ENCODE assay signal across 9 cellular contexts in the genomic region with DNA sequence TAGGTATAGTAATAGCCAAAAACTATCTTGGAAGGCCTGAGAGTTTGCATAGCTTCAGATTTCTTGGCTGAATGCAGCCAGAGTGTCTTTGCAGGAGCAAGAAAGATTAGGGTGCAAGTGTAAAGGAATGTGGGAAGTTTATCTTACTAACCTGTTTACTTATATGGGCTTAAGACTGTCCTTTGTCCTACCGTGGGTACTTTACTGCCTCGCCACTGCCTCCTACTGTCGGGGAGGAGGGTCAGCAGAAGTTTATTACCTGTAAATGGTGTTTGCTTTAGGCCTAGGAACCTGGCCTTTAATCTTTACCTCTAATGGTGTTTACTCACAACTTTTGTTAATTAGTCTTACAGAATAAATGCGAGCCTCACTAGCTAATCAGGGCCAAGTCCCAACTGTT.
DNase-seq lines count a peak whose midpoint lies in the region; ATAC-seq and TF ChIP-seq lines count a peak whose summit lies in the region.
"Had no signal": no experiment of that assay in that cellular context is flagged by ENCODE, and none has a peak within 500 bp of the region (broad histone marks: within the 10 kb centered on the region; RNA-seq: fewer than 3 reads in every experiment).

No MANE protein-coding gene starts in this region.

- peak; percentile 55 for ATAC-seq in GM21717 (IDR thresholded peaks at IDR 0.05; ENCODE audit: unreplicated experiment)
- ATAC-seq in Panc1, result no peak
- ATAC-seq in HG02840 (IDR thresholded peaks at IDR 0.05; ENCODE audit: low FRiP score, unreplicated experiment), result no peak

- no TSS peak for BruUV-seq in Panc1 (replicated peaks; lab: Mats Ljungman, UMichigan)

- CTCF ChIA-PET in Panc1 (lab: Charles Lee), result no interaction called here

- H3K27me3 ChIP-seq in Panc1 (ENCODE audit: control insufficient read depth, insufficient read depth, low read length), result no peaks in the 10 kb centered on the region

- peak; percentile 29 for DNase-seq in AG10803 (ENCODE audit: low read depth)
- no peak for DNase-seq in Panc1 (ENCODE audit: low read depth, low spot score)
- peak; percentile 1 for DNase-seq in hepatic stellate cell (ENCODE audit: low spot score)
- DNase-seq in AML-193 (lab: John Stamatoyannopoulos, UW), result no peak
- no peak for DNase-seq in NCI-H187 treated with DMSO at 0.1 percent for 48 hours (lab: John Stamatoyannopoulos, UW)
- DNase-seq in activated CD4-positive, CD25-positive, alpha-beta regulatory T cell treated with anti-CD3 and anti-CD28 coated beads, Interleukin-2, amount 50 U/mL, for 72 hours, result no peak
- DNase-seq: SIG-M5 had no signal

- intact Hi-C loops in Panc1 (cut with micrococcal nuclease; ENCODE audit: unreplicated experiment), result no loop called here

- peak; percentile 59 for TF ChIP-seq CTCF in AG10803 (conservative IDR thresholded peaks at IDR 0.05; ENCODE audit: low read length)
- peak; percentile 34; the same call in 1 of the 2 replicates for TF ChIP-seq CTCF in Panc1 (IDR thresholded peaks at IDR 0.05)

- POLR2A ChIA-PET in Panc1 (lab: Charles Lee), result no interaction called here

- H3K36me3 ChIP-seq in Panc1 (ENCODE audit: control insufficient read depth, insufficient read depth, low read length), result no peaks in the 10 kb centered on the region

- no peaks in the 10 kb centered on the region for H3K9me3 ChIP-seq in Panc1 (ENCODE audit: control insufficient read depth, insufficient read depth, low read depth, low read length)

- H3K4me1 ChIP-seq in Panc1 (ENCODE audit: control insufficient read depth, insufficient read depth, low read length), result no peaks in the 10 kb centered on the region

- in situ Hi-C loops in Panc1 (cut with HindIII; ENCODE audit: low pct_unique_long_range_greater_than_20kb, low sequenced_read_pairs), result no loop called here

- H3K4me3 ChIP-seq in AG10803 (ENCODE audit: low read length), result no peak overlapping the region
- no peak overlapping the region for H3K4me3 ChIP-seq in Panc1 (ENCODE audit: low read depth in 2 of 2, low read length in 2 of 2)

- H3K27ac ChIP-seq in Panc1 (ENCODE audit: low read length), result no peak overlapping the region

Comparison
In these comparisons a context has a peak if more than half of its experiments do, and no peak if none do; other contexts are left out.
1. DNase-seq: peak in AG10803 (single experiment) and hepatic stellate cell (single experiment); none in Panc1 (single experiment), AML-193 (0 of 2), NCI-H187 treated with DMSO at 0.1 percent for 48 hours (single experiment) and activated CD4-positive, CD25-positive, alpha-beta regulatory T cell treated with anti-CD3 and anti-CD28 coated beads, Interleukin-2, amount 50 U/mL, for 72 hours (single experiment).